In genomic region chr1:62585481-62586155, GRCh38 we compare ENCODE assay signal across 20 cellular contexts. TPM values are rescaled to one million over a fixed set of nuclear protein-coding genes. Genes with fewer than 3 reads are reported as not detected.
"Had no signal": no experiment of that assay in that cellular context is flagged by ENCODE, and none has a peak within 500 bp of the region (broad histone marks: within the 10 kb centered on the region; RNA-seq: fewer than 3 reads in every experiment).

No MANE protein-coding gene starts in this region.

- DNase-seq: activated B cell treated with CpG ODN at 0.5 μM for 24 hours; activated CD4-positive, alpha-beta memory T cell treated with anti-CD3 and anti-CD28 coated beads, Interleukin-2, amount 10 ng/mL, durations not matched to agents 7 days and 5 days; activated CD4-positive, alpha-beta T cell treated with anti-CD3 and anti-CD28 coated beads for 48 hours; activated CD8-positive, alpha-beta memory T cell treated with anti-CD3 and anti-CD28 coated beads, Interleukin-2, amount 10 ng/mL, durations not matched to agents 7 days and 5 days; activated naive CD4-positive, alpha-beta T cell; activated naive CD8-positive, alpha-beta T cell treated with anti-CD3 and anti-CD28 coated beads for 36 hours; amniotic stem cell; foreskin melanocyte; left ventricle myocardium inferior; mucosa of descending colon; naive B cell; spleen; stimulated activated CD8-positive, alpha-beta memory T cell treated with anti-CD3 and anti-CD28 coated beads, Interleukin-4, amount 100 ng/mL, for 48 hours; stimulated activated naive CD4-positive, alpha-beta T cell; thyroid gland had no signal

- H3K27ac ChIP-seq: left ventricle myocardium inferior, parathyroid adenoma, spleen, thyroid gland had no signal

- H3K4me3 ChIP-seq: left ventricle myocardium inferior, mucosa of descending colon, spleen, thyroid gland had no signal

- H3K4me1 ChIP-seq: parathyroid adenoma, spleen, thyroid gland had no signal

- H3K36me3 ChIP-seq: thyroid gland had no signal

- ATAC-seq: activated CD8-positive, alpha-beta memory T cell treated with anti-CD3 and anti-CD28 coated beads, Interleukin-2, amount 10 ng/mL, durations not matched to agents 7 days and 5 days; mucosa of descending colon had no signal

- H3K27me3 ChIP-seq: spleen, thyroid gland had no signal

- H3K9me3 ChIP-seq: left ventricle myocardium inferior, mucosa of descending colon, spleen, thyroid gland had no signal

- H3K9ac ChIP-seq: parathyroid adenoma had no signal

RNA-seq across cellular contexts. Expression of gene ANGPTL3, which starts 11.7 kb away (rescaled TPM):
- total RNA-seq: activated B cell treated with CpG ODN at 0.5 μM for 24 hours; activated CD4-positive, alpha-beta memory T cell treated with anti-CD3 and anti-CD28 coated beads, Interleukin-2, amount 10 ng/mL, durations not matched to agents 7 days and 5 days; activated CD8-positive, alpha-beta memory T cell treated with anti-CD3 and anti-CD28 coated beads, Interleukin-2, amount 10 ng/mL, durations not matched to agents 7 days and 5 days; activated naive CD8-positive, alpha-beta T cell treated with anti-CD3 and anti-CD28 coated beads for 36 hours; epithelial cell of proximal tubule; kidney epithelial cell; left ventricle myocardium inferior; mucosa of descending colon; SK-MEL-5; spleen; thyroid gland; ureter had no signal
- polyA plus RNA-seq: spleen had no signal
